In the genomic region with DNA sequence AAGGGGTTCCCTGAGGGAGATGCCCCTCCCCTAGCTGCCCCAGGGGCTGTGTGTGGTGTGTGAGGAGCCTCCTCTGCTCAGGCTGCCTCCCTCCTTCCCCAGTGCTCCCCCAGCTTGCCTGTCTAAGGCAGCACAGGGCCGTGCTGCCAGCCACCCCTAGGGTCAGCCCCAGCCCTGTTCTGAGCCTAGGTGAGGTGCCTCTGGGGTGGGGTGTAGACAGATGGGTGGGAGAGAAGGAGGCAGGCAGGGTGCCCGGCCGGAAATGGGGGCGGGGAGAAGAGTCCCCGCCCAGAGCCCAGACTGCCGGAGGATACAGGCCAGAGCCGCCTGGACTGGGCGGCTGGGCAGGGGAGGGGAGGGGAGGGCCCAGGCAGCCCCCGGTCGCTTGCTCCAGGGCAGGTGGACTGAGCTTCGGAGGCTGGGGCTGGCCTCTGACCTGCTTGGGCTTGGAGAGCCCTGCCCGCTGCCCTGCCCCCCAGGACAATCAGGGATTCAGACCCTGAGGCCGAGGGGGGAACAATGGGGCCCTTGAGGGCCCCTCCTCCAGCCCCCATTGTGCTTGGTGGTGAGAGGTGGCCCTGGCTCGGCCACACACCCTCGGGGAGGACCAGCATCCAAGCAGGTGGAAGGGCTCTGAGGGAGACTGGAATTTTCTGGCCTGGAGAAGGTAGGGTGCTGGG, we compare ENCODE assay signal across 8 cellular contexts. TPM values are rescaled to one million over a fixed set of nuclear protein-coding genes. Genes with fewer than 3 reads are reported as not detected.
DNase-seq lines count a peak whose midpoint lies in the region; ATAC-seq lines count a peak whose summit lies in the region.

A gene (plus strand): TSS at position 590 of the 680 bp plus-strand sequence. CDS start 7,829 bp downstream, outside the sequence.

- H3K36me3 Mint-ChIP-seq in central memory CD8-positive, alpha-beta T cell (ENCODE audit: insufficient read depth), result peaks cover 31% of the 10 kb centered on the region
- H3K36me3 Mint-ChIP-seq in T-cell, result peaks cover 3% of the 10 kb centered on the region
- no peaks in the 10 kb centered on the region for H3K36me3 Mint-ChIP-seq in stimulated activated memory B cell treated with anti-CD40 and anti-IgM and Interleukin-4, amounts not matched to agents 10 μg/mL and 1 μg/mL and 100 μg/mL, for 72 hours

- POLR2A ChIA-PET in T-cell (lab: Charles Lee), result interaction anchor here in 1 of 2 donors (0.6 kb wide), 1 partner anchor 144 kb away, joined by 5 read pairs; no protein-coding TSS in a partner anchor

- peak within 1 kb of the TSS; percentile 65 to 78 for H3K4me3 ChIP-seq in stomach smooth muscle (ENCODE audit: low read length in 2 of 2)

- H3K27me3 ChIP-seq in stomach smooth muscle (ENCODE audit: control insufficient read depth in 1 of 2, insufficient read depth in 2 of 2, low read length in 2 of 2), result no peaks in the 10 kb centered on the region

- H3K4me1 ChIP-seq in stomach smooth muscle (ENCODE audit: control insufficient read depth, insufficient read depth, low read length), result peaks cover 36% of the 10 kb centered on the region

- peak within 1 kb of the TSS; percentile 22 for H3K27ac Mint-ChIP-seq in central memory CD8-positive, alpha-beta T cell (ENCODE audit: low read depth)
- no peak within 1 kb of the TSS for H3K27ac Mint-ChIP-seq in T-cell
- no peak within 1 kb of the TSS for H3K27ac Mint-ChIP-seq in stimulated activated memory B cell treated with anti-CD40 and anti-IgM and Interleukin-4, amounts not matched to agents 10 μg/mL and 1 μg/mL and 100 μg/mL, for 72 hours

- H3K4me1 Mint-ChIP-seq in central memory CD8-positive, alpha-beta T cell, result peaks cover 11% of the 10 kb centered on the region
- H3K4me1 Mint-ChIP-seq in T-cell, result peaks cover 7 to 8% (median 8%) of the 10 kb centered on the region in 3 donors
- H3K4me1 Mint-ChIP-seq in stimulated activated memory B cell treated with anti-CD40 and anti-IgM and Interleukin-4, amounts not matched to agents 10 μg/mL and 1 μg/mL and 100 μg/mL, for 72 hours, result peaks cover 5% of the 10 kb centered on the region

- H3K27ac ChIP-seq in stomach smooth muscle (ENCODE audit: low read length), result peak within 1 kb of the TSS; percentile 96

- no peak within 1 kb of the TSS for H3K4me3 Mint-ChIP-seq in central memory CD8-positive, alpha-beta T cell
- no peak within 1 kb of the TSS for H3K4me3 Mint-ChIP-seq in T-cell
- no peak within 1 kb of the TSS for H3K4me3 Mint-ChIP-seq in stimulated activated memory B cell treated with anti-CD40 and anti-IgM and Interleukin-4, amounts not matched to agents 10 μg/mL and 1 μg/mL and 100 μg/mL, for 72 hours

- H3K9me3 ChIP-seq in stomach smooth muscle (ENCODE audit: control insufficient read depth in 2 of 2, low read length in 2 of 2), result no peaks in the 10 kb centered on the region

- H3K27me3 Mint-ChIP-seq in central memory CD8-positive, alpha-beta T cell, result no peaks in the 10 kb centered on the region
- H3K27me3 Mint-ChIP-seq in T-cell, result no peaks in the 10 kb centered on the region
- no peaks in the 10 kb centered on the region for H3K27me3 Mint-ChIP-seq in stimulated activated memory B cell treated with anti-CD40 and anti-IgM and Interleukin-4, amounts not matched to agents 10 μg/mL and 1 μg/mL and 100 μg/mL, for 72 hours

- H3K9me3 Mint-ChIP-seq in central memory CD8-positive, alpha-beta T cell, result no peaks in the 10 kb centered on the region
- no peaks in the 10 kb centered on the region for H3K9me3 Mint-ChIP-seq in T-cell
- H3K9me3 Mint-ChIP-seq in stimulated activated memory B cell treated with anti-CD40 and anti-IgM and Interleukin-4, amounts not matched to agents 10 μg/mL and 1 μg/mL and 100 μg/mL, for 72 hours, result no peaks in the 10 kb centered on the region

- H3K36me3 ChIP-seq in stomach smooth muscle (ENCODE audit: control insufficient read depth in 2 of 2, insufficient read depth in 2 of 2, low read length in 2 of 2), result peaks cover 0 to 14% of the 10 kb centered on the region in 2 donors

- DNase-seq in HT-29 (ENCODE audit: low spot score) (peak; percentile 87), left lobe of liver (ENCODE audit: low spot score) (no peak), T-cell (no peak), DMS79 (lab: John Stamatoyannopoulos, UW) (no peak)
- DNase-seq in central memory CD8-positive, alpha-beta T cell (ENCODE audit: low spot score in 2 of 2), result no peak
- DNase-seq in activated CD4-positive, alpha-beta T cell treated with anti-CD3 and anti-CD28 coated beads for 4 hours, result no peak

- no peak for ATAC-seq in central memory CD8-positive, alpha-beta T cell (replicated peaks; ENCODE audit: extremely low read depth, poor library complexity, severe bottlenecking)
- ATAC-seq in left lobe of liver (peak; percentile 30), T-cell (replicated peaks in 1 of 4) (no peak)
- no peak for ATAC-seq in stimulated activated memory B cell treated with anti-CD40 and anti-IgM and Interleukin-4, amounts not matched to agents 10 μg/mL and 1 μg/mL and 100 μg/mL, for 72 hours

- H3K9ac ChIP-seq in stomach smooth muscle (ENCODE audit: low read length in 2 of 2), result peak within 1 kb of the TSS; percentile 76 to 87

- CTCF ChIA-PET in T-cell (lab: Charles Lee), result no interaction called here

RNA-seq across cellular contexts. Expression of the gene that starts here (rescaled TPM):
- 45.3 and 48.4 TPM in 2 replicates for total RNA-seq in HT-29 (2014; rRNA removed; shearing (Covaris generic))
- 0.50 TPM for total RNA-seq in left lobe of liver
- 1 to 10 TPM; 1.1 to 3.1 (median 1.6) TPM for total RNA-seq in T-cell

Comparison
In these comparisons a context has a peak if more than half of its experiments do, and no peak if none do; other contexts are left out.
1. RNA of the gene that starts here (total RNA-seq): 45.3 to 48.4 TPM in HT-29; 1.1 to 3.1 TPM in T-cell and 0.50 TPM in left lobe of liver (single experiment); every median in the first group is over 10 times any median in the second.
2. Peak in ATAC-seq in left lobe of liver; RNA of the gene not detected or under 1 TPM.